In genomic region chr17:16285646-16286008, GRCh38 we compare ENCODE assay signal across 1 cellular context.
TF ChIP-seq lines count a peak whose summit lies in the region.

No MANE protein-coding gene starts in this region.

TF ChIP-seq in HepG2, 621 proteins besides CTCF, POLR2A, EP300 and RAD21 (continued from another document and continues in another):
- TF ChIP-seq, protein P1, sequence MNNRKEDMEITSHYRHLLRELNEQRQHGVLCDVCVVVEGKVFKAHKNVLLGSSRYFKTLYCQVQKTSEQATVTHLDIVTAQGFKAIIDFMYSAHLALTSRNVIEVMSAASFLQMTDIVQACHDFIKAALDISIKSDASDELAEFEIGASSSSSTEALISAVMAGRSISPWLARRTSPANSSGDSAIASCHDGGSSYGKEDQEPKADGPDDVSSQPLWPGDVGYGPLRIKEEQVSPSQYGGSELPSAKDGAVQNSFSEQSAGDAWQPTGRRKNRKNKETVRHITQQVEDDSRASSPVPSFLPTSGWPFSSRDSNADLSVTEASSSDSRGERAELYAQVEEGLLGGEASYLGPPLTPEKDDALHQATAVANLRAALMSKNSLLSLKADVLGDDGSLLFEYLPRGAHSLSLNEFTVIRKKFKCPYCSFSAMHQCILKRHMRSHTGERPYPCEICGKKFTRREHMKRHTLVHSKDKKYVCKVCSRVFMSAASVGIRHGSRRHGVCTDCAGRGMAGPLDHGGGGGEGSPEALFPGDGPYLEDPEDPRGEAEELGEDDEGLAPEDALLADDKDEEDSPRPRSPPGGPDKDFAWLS (CRISPR knock-in tag; IDR thresholded peaks at IDR 0.05; ENCODE audit: borderline replicate concordance) = no peak
- TF ChIP-seq SKIL (CRISPR knock-in tag; IDR thresholded peaks at IDR 0.05; ENCODE audit: borderline replicate concordance) = no peak
- 0 out of 2 replicates have a peak, but pooled peaks have one; percentile 95 for TF ChIP-seq CBX5 (CRISPR knock-in tag; IDR thresholded peaks at IDR 0.05; ENCODE audit: borderline replicate concordance)
- TF ChIP-seq NR2C2 (CRISPR knock-in tag; IDR thresholded peaks at IDR 0.05; ENCODE audit: borderline replicate concordance) = no peak
- TF ChIP-seq DMAP1 (CRISPR knock-in tag; IDR thresholded peaks at IDR 0.05) = no peak
- TF ChIP-seq TCF7 (IDR thresholded peaks at IDR 0.05; ENCODE audit: low read depth) = no peak
- TF ChIP-seq ZBED4 (CRISPR knock-in tag; IDR thresholded peaks at IDR 0.05; ENCODE audit: borderline replicate concordance) = no peak
- TF ChIP-seq NR2F2 (IDR thresholded peaks at IDR 0.05; ENCODE audit: borderline replicate concordance, low read depth) = no peak
- no peak for TF ChIP-seq BCL6 (CRISPR knock-in tag; IDR thresholded peaks at IDR 0.05)
- TF ChIP-seq, protein P2, sequence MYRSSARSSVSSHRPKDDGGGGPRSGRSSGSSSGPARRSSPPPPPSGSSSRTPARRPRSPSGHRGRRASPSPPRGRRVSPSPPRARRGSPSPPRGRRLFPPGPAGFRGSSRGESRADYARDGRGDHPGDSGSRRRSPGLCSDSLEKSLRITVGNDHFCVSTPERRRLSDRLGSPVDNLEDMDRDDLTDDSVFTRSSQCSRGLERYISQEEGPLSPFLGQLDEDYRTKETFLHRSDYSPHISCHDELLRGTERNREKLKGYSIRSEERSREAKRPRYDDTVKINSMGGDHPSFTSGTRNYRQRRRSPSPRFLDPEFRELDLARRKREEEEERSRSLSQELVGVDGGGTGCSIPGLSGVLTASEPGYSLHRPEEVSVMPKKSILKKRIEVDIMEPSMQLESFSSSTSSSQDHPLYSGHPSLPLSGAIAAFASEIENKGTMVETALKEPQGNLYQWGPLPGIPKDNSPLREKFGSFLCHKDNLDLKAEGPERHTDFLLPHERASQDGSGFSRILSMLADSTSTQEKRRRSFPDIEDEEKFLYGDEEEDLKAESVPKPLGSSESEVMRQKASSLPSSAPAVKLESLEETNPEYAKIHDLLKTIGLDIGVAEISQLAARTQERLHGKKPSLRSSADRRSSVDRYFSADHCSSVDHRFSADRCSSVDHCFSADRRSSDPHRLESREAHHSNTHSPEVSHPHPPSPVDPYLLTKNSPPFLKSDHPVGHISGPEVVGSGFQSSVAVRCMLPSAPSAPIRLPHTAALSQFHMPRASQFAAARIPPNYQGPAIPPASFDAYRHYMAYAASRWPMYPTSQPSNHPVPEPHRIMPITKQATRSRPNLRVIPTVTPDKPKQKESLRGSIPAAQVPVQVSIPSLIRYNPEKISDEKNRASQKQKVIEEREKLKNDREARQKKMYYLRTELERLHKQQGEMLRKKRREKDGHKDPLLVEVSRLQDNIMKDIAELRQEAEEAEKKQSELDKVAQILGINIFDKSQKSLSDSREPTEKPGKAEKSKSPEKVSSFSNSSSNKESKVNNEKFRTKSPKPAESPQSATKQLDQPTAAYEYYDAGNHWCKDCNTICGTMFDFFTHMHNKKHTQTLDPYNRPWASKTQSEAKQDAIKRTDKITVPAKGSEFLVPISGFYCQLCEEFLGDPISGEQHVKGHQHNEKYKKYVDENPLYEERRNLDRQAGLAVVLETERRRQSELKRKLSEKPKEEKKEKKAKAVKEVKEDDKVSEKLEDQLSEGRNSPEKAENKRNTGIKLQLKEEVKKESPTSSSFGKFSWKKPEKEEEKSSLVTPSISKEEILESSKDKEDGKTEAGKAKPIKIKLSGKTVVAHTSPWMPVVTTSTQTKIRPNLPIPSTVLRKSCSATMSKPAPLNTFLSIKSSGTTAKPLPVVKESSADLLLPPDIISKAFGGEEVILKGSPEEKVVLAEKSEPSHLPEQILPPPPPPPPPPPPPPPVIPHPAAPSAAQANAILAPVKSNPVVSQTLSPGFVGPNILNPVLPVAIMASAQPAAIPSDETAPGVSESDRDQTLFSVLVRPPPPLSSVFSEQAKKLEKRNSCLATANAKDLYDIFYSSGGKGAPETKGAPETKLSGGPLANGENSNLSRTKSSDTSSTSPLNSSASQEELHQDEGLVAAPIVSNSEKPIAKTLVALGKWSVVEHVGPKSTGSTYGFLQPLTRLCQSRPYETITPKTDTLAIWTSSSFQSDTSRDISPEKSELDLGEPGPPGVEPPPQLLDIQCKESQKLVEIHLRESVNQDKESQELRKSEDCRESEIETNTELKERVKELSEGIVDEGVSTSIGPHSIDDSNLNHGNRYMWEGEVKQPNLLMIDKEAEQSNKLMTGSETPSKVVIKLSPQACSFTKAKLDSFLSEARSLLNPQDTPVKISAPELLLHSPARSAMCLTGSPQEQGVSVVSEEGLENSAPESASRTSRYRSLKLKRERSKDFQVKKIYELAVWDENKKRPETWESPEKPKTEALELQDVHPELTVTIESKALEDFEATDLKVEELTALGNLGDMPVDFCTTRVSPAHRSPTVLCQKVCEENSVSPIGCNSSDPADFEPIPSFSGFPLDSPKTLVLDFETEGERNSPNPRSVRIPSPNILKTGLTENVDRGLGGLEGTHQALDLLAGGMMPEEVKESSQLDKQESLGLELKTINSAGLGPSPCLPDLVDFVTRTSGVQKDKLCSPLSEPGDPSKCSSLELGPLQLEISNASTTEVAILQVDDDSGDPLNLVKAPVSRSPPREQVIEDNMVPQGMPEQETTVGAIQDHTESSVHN (CRISPR knock-in tag; IDR thresholded peaks at IDR 0.05) = no peak
- TF ChIP-seq, protein P3, sequence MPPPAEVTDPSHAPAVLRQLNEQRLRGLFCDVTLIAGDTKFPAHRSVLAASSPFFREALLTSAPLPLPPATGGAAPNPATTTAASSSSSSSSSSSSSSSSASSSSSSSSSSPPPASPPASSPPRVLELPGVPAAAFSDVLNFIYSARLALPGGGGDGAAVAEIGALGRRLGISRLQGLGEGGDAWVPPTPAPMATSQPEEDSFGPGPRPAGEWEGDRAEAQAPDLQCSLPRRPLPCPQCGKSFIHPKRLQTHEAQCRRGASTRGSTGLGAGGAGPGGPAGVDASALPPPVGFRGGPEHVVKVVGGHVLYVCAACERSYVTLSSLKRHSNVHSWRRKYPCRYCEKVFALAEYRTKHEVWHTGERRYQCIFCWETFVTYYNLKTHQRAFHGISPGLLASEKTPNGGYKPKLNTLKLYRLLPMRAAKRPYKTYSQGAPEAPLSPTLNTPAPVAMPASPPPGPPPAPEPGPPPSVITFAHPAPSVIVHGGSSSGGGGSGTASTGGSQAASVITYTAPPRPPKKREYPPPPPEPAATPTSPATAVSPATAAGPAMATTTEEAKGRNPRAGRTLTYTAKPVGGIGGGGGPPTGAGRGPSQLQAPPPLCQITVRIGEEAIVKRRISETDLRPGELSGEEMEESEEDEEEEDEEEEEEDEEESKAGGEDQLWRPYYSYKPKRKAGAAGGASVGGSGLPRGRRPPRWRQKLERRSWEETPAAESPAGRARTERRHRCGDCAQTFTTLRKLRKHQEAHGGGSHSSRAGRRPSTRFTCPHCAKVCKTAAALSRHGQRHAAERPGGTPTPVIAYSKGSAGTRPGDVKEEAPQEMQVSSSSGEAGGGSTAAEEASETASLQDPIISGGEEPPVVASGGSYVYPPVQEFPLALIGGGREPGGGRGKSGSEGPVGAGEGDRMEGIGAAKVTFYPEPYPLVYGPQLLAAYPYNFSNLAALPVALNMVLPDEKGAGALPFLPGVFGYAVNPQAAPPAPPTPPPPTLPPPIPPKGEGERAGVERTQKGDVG (CRISPR knock-in tag; IDR thresholded peaks at IDR 0.05; ENCODE audit: borderline replicate concordance) = no peak
- TF ChIP-seq ZNF609 (CRISPR knock-in tag; IDR thresholded peaks at IDR 0.05; ENCODE audit: borderline replicate concordance) = no peak
- TF ChIP-seq NR2F6 (IDR thresholded peaks at IDR 0.05) = no peak
- TF ChIP-seq NR2F6 (CRISPR knock-in tag; IDR thresholded peaks at IDR 0.05) = no peak
- 0 out of 2 replicates have a peak, but pooled peaks have one; percentile 39 for TF ChIP-seq ZNF816 (CRISPR knock-in tag; IDR thresholded peaks at IDR 0.05; ENCODE audit: borderline replicate concordance)
- TF ChIP-seq RFXANK (CRISPR knock-in tag; IDR thresholded peaks at IDR 0.05) = no peak
- no peak for TF ChIP-seq RARA (CRISPR knock-in tag; IDR thresholded peaks at IDR 0.05)
- TF ChIP-seq HOXA7 (CRISPR knock-in tag; IDR thresholded peaks at IDR 0.05) = no peak
- no peak for TF ChIP-seq PBX2 (CRISPR knock-in tag; IDR thresholded peaks at IDR 0.05)
- no peak for TF ChIP-seq ARNT2 (CRISPR knock-in tag; IDR thresholded peaks at IDR 0.05; ENCODE audit: low read depth)
- no peak for TF ChIP-seq CCAR2 (optimal IDR thresholded peaks at IDR 0.05; ENCODE audit: low read depth, low read length)
- TF ChIP-seq EZH2 (conservative IDR thresholded peaks at IDR 0.05; ENCODE audit: low read depth, low read length) = no peak
- peak; percentile 67 for TF ChIP-seq ZFY (CRISPR knock-in tag; IDR thresholded peaks at IDR 0.05)
- TF ChIP-seq PBX3 (CRISPR knock-in tag; IDR thresholded peaks at IDR 0.05; ENCODE audit: borderline replicate concordance) = no peak
- 0 out of 2 replicates have a peak, but pooled peaks have one; percentile 37 for TF ChIP-seq ZNF232 (CRISPR knock-in tag; IDR thresholded peaks at IDR 0.05; ENCODE audit: borderline replicate concordance)
